Comparison of ENCODE assay signal across 8 cellular contexts in genomic region chr4:47926667-47927258, GRCh38. TPM values are rescaled to one million over a fixed set of nuclear protein-coding genes. Genes with fewer than 3 reads are reported as not detected.
DNase-seq lines count a peak whose midpoint lies in the region; ATAC-seq and TF ChIP-seq lines count a peak whose summit lies in the region.

No MANE protein-coding gene starts in this region.

- H3K4me1 ChIP-seq in Karpas-422 (ENCODE audit: low read length): peaks cover 40% of the 10 kb centered on the region

- H3K4me2 ChIP-seq in Karpas-422 (ENCODE audit: low read depth, low read length, poor library complexity, severe bottlenecking): peak overlapping the region; percentile 30

- no peaks in the 10 kb centered on the region for H4K20me1 ChIP-seq in Karpas-422 (ENCODE audit: insufficient read depth, low read depth, low read length)

- H3K27me3 ChIP-seq in Karpas-422 (ENCODE audit: low read length): no peaks in the 10 kb centered on the region

- POLR2A ChIA-PET in GM10248 (lab: Yijun Ruan, JAX): no interaction called here

- peaks cover 28% of the 10 kb centered on the region for H3K27me3 Mint-ChIP-seq in brain

- H2AFZ ChIP-seq in Karpas-422 (ENCODE audit: low read length): peak overlapping the region; percentile 58; the same call in 1 of the 2 replicates

- H3K9me2 ChIP-seq in Karpas-422 (replicated peaks; ENCODE audit: insufficient read depth, low read length): no peaks in the 10 kb centered on the region

- no peaks in the 10 kb centered on the region for H3K36me3 Mint-ChIP-seq in brain

- H3K79me2 ChIP-seq in Karpas-422 (ENCODE audit: low read length): no peaks in the 10 kb centered on the region

- no peaks in the 10 kb centered on the region; the same call in 1 of the 2 replicates for H3K36me3 ChIP-seq in Karpas-422 (ENCODE audit: insufficient read depth, low read length)

- H3K9me3 Mint-ChIP-seq in brain: no peaks in the 10 kb centered on the region

- H3K4me1 Mint-ChIP-seq in brain: peaks cover 15% of the 10 kb centered on the region

- H3K4me3 Mint-ChIP-seq in brain: peak overlapping the region; percentile 48 to 78 (median 73)

- DNase-seq in GM10248 (ENCODE audit: extremely low spot score) (peak; percentile 48), Karpas-422 (peak; percentile 89), T-helper 9 cell (peak; percentile 18), iPS-NIHi7 (ENCODE audit: extremely low spot score) (peak; percentile 77), GF-D8 (lab: John Stamatoyannopoulos, UW) (no peak)
- DNase-seq in stimulated activated CD4-positive, alpha-beta T cell treated with anti-CD3 and anti-CD28 coated beads, Interleukin-12 subunit alpha, Interleukin-12 subunit beta, amount 100 ng/mL, for 48 hours (ENCODE audit: low read depth in 2 of 3, low spot score in 1 of 3): peak in 2 of 3 donors; percentile 26 to 42

- peak overlapping the region in 1 of 5 experiments; percentile 58 for H3K27ac Mint-ChIP-seq in brain

- no peak overlapping the region for H3K4me3 ChIP-seq in Karpas-422 (ENCODE audit: low read length)

- H3K27ac ChIP-seq in Karpas-422 (ENCODE audit: low read length): no peak overlapping the region

- ATAC-seq in GM21717 (IDR thresholded peaks at IDR 0.05; ENCODE audit: unreplicated experiment): peak; percentile 96

- no peak overlapping the region for H3K9ac ChIP-seq in Karpas-422 (ENCODE audit: low read length)

- peaks cover 3% of the 10 kb centered on the region; the same call in 1 of the 2 replicates for H3K9me3 ChIP-seq in Karpas-422 (ENCODE audit: low read length)

- peak; percentile 75 for TF ChIP-seq CTCF in GM10248 (IDR thresholded peaks at IDR 0.05; ENCODE audit: control extremely low read depth, extremely low read depth, low read depth, missing control alignments)
- peak; percentile 66 to 77 for TF ChIP-seq CTCF in brain (conservative IDR thresholded peaks at IDR 0.05)

- CTCF ChIA-PET in GM10248 (lab: Yijun Ruan, JAX): interaction anchor here (0.9 to 2.4 kb wide), 10 partner anchors 7 to 240 kb away, joined by 3 to 9 read pairs (median 4); partner anchors contain the start of gene NFXL1

RNA-seq across cellular contexts. Expression of gene NFXL1, which starts 12.4 kb away (rescaled TPM):
- 30.7 and 41.1 TPM in 2 replicates for total RNA-seq in Karpas-422 (2014; rRNA removed; shearing (Covaris generic); ENCODE audit: low replicate concordance)
- polyA plus RNA-seq in brain (ENCODE audit: insufficient read depth, low read depth, low replicate concordance): 3.1 TPM
